7 cellular contexts compared by ENCODE assay signal in genomic region chr2:105873721-105874120, GRCh38.
DNase-seq lines count a peak whose midpoint lies in the region; ATAC-seq, FAIRE-seq and TF ChIP-seq lines count a peak whose summit lies in the region.

No MANE protein-coding gene starts in this region.

- H3K27me3 ChIP-seq in SK-N-SH (ENCODE audit: insufficient read depth), result no peaks in the 10 kb centered on the region
- H3K27me3 ChIP-seq in bronchial epithelial cell (ENCODE audit: control insufficient read depth, insufficient read depth, low read length), result no peaks in the 10 kb centered on the region
- H3K27me3 ChIP-seq in skeletal muscle satellite cell (ENCODE audit: control insufficient read depth, insufficient read depth, low read length), result no peaks in the 10 kb centered on the region
- no peaks in the 10 kb centered on the region for H3K27me3 ChIP-seq in sigmoid colon

- H3K4me1 ChIP-seq in SK-N-SH (ENCODE audit: control insufficient read depth in 1 of 2, insufficient read depth in 2 of 2, low read depth in 1 of 2, low read length in 1 of 2) (peaks cover 0 to 32% of the 10 kb centered on the region in 2 experiments; a peak in 2 of 4 replicates), skeletal muscle satellite cell (ENCODE audit: control insufficient read depth, insufficient read depth, low read length) (peaks cover 19% of the 10 kb centered on the region), sigmoid colon (peaks cover 0 to 13% (median 3%) of the 10 kb centered on the region in 4 donors)

- H3F3A ChIP-seq in SK-N-SH (replicated peaks; ENCODE audit: insufficient read depth), result no peaks in the 10 kb centered on the region

- H3K9ac ChIP-seq in SK-N-SH (no peak overlapping the region), skeletal muscle satellite cell (ENCODE audit: low read depth, low read length) (peak overlapping the region; percentile 33)

- H3K4me2 ChIP-seq in SK-N-SH, result no peak overlapping the region
- peak overlapping the region; percentile 62 for H3K4me2 ChIP-seq in skeletal muscle satellite cell (ENCODE audit: low read length)

- TF ChIP-seq EP300 in SK-N-SH (IDR thresholded peaks at IDR 0.05; ENCODE audit: borderline replicate concordance in 1 of 2, low read depth in 1 of 2, low read length in 1 of 2), result no peak
- TF ChIP-seq EP300 in sigmoid colon (IDR thresholded peaks at IDR 0.05), result no peak

- 59% methylated on average over 8 of the region's 8 CpGs for WGBS in SK-N-SH (ENCODE audit: low lambda C conversion rate)
- 64 to 76% methylated on average over 8 of the region's 8 CpGs for WGBS in sigmoid colon, 2 donors

- TF ChIP-seq RAD21 in SK-N-SH (IDR thresholded peaks at IDR 0.05; ENCODE audit: low read length), result no peak

- no peak overlapping the region for H2AFZ ChIP-seq in SK-N-SH (ENCODE audit: low read depth)

- DNase-seq in SK-N-SH (no peak), bronchial epithelial cell (ENCODE audit: low read depth) (peak; percentile 67), sigmoid colon (no peak), NCI-H748 (lab: John Stamatoyannopoulos, UW; ENCODE audit: unreplicated experiment) (no peak)

- POLR2A ChIA-PET in SK-N-SH (lab: Yijun Ruan, JAX), result no interaction called here

- intact Hi-C loops in sigmoid colon (cut with DNase I), result no loop called here

- H4K20me1 ChIP-seq in SK-N-SH (ENCODE audit: insufficient read depth), result peaks cover 8% of the 10 kb centered on the region; the same call in 1 of the 2 replicates

- CTCF ChIA-PET in SK-N-SH (lab: Yijun Ruan, JAX), result interaction anchor here (0.6 kb wide), 1 partner anchor 177 kb away, joined by 3 read pairs; no protein-coding TSS in a partner anchor

- no peaks in the 10 kb centered on the region for H3K9me2 ChIP-seq in SK-N-SH

- H3K27ac ChIP-seq in SK-N-SH (ENCODE audit: low read depth in 2 of 2, low read length in 1 of 2) (no peak overlapping the region), sigmoid colon (no peak overlapping the region)

- TF ChIP-seq CTCF in SK-N-SH (IDR thresholded peaks at IDR 0.05) (no peak), bronchial epithelial cell (IDR thresholded peaks at IDR 0.05; ENCODE audit: insufficient read depth, low read length, severe bottlenecking) (no peak), sigmoid colon (IDR thresholded peaks at IDR 0.05) (no peak)

- no peaks in the 10 kb centered on the region for H3K36me3 ChIP-seq in SK-N-SH (replicated peaks in 1 of 2; ENCODE audit: control insufficient read depth in 1 of 2, insufficient read depth in 2 of 2, low read length in 1 of 2)
- peaks cover 9% of the 10 kb centered on the region for H3K36me3 ChIP-seq in bronchial epithelial cell (ENCODE audit: control insufficient read depth, insufficient read depth, low read length)
- peaks cover 5% of the 10 kb centered on the region for H3K36me3 ChIP-seq in skeletal muscle satellite cell (ENCODE audit: insufficient read depth, low read length)
- peaks cover 0 to 4% (median 0%) of the 10 kb centered on the region in 4 donors for H3K36me3 ChIP-seq in sigmoid colon

- FAIRE-seq in bronchial epithelial cell (lab: Jason Lieb, UNC), result no peak

- ATAC-seq in GM18873 (IDR thresholded peaks at IDR 0.05; ENCODE audit: low FRiP score, unreplicated experiment) (peak; percentile 87), HG02840 (IDR thresholded peaks at IDR 0.05; ENCODE audit: low FRiP score, unreplicated experiment) (peak; percentile 83)

- H3K9me3 ChIP-seq in SK-N-SH (no peaks in the 10 kb centered on the region), skeletal muscle satellite cell (replicated peaks; ENCODE audit: low read length) (no peaks in the 10 kb centered on the region), sigmoid colon (no peaks in the 10 kb centered on the region)

- H3K79me2 ChIP-seq in SK-N-SH (ENCODE audit: insufficient read depth), result peaks cover 8% of the 10 kb centered on the region

- no peak for TF ChIP-seq POLR2A in sigmoid colon (IDR thresholded peaks at IDR 0.05)

- no peak overlapping the region for H3K4me3 ChIP-seq in SK-N-SH (ENCODE audit: low read depth in 2 of 2, low read length in 1 of 2)
- H3K4me3 ChIP-seq in bronchial epithelial cell (ENCODE audit: low read depth, low read length), result no peak overlapping the region
- H3K4me3 ChIP-seq in skeletal muscle satellite cell (ENCODE audit: low read length), result peak overlapping the region; percentile 24
- no peak overlapping the region for H3K4me3 ChIP-seq in sigmoid colon

TF ChIP-seq in SK-N-SH, 30 proteins besides CTCF, POLR2A, EP300 and RAD21:
- peak; percentile 48 for TF ChIP-seq JUND (IDR thresholded peaks at IDR 0.05)
- peak; percentile 37; the same call in 1 of the 2 replicates for TF ChIP-seq TCF12 (IDR thresholded peaks at IDR 0.05)
- TF ChIP-seq FOSL2 (IDR thresholded peaks at IDR 0.05; ENCODE audit: borderline replicate concordance, low read depth), result peak; percentile 78
- TF ChIP-seq USF1 (IDR thresholded peaks at IDR 0.05; ENCODE audit: borderline replicate concordance, low read depth), result no peak
